ENCODE assay signal across 8 cellular contexts in genomic region chr10:122879339-122880273, GRCh38. TPM values are rescaled to one million over a fixed set of nuclear protein-coding genes. Genes with fewer than 3 reads are reported as not detected.
DNase-seq lines count a peak whose midpoint lies in the region; ATAC-seq and TF ChIP-seq lines count a peak whose summit lies in the region.

Gene FAM24B (minus strand): TSS chr10:122879581. CDS start chr10:122850515, 29,066 bp downstream.

- peaks cover 45% of the 10 kb centered on the region for H3K36me3 Mint-ChIP-seq in activated T-helper 2 cell treated with anti-CD3 and anti-CD28 coated beads, Interferon-gamma antibody, Interleukin-2, Interleukin-4, amounts not matched to agents 10 μg/mL and 5 μg/mL and 100 μg/mL, durations not matched to agents 14 hours and 24 hours and 36 hours (ENCODE audit: low read depth)

- H3K36me3 ChIP-seq in neuronal stem cell (replicated peaks in 1 of 2; ENCODE audit: control insufficient read depth in 2 of 2, insufficient read depth in 2 of 2, low read length in 2 of 2), result no peaks in the 10 kb centered on the region

- peaks cover 6% of the 10 kb centered on the region for H3K9me3 Mint-ChIP-seq in activated T-helper 2 cell treated with anti-CD3 and anti-CD28 coated beads, Interferon-gamma antibody, Interleukin-2, Interleukin-4, amounts not matched to agents 10 μg/mL and 5 μg/mL and 100 μg/mL, durations not matched to agents 14 hours and 24 hours and 36 hours

- H3K27ac Mint-ChIP-seq in activated T-helper 2 cell treated with anti-CD3 and anti-CD28 coated beads, Interferon-gamma antibody, Interleukin-2, Interleukin-4, amounts not matched to agents 10 μg/mL and 5 μg/mL and 100 μg/mL, durations not matched to agents 14 hours and 24 hours and 36 hours, result peak within 1 kb of the TSS; percentile 90

- H2BK5ac ChIP-seq in neuronal stem cell (ENCODE audit: low read length), result peak within 1 kb of the TSS; percentile 1

- peak within 1 kb of the TSS; percentile 77 for H3K23ac ChIP-seq in neuronal stem cell (ENCODE audit: low read depth, low read length, poor library complexity)

- H2BK15ac ChIP-seq in neuronal stem cell (ENCODE audit: low read length), result peak within 1 kb of the TSS; percentile 33

- H3K27me3 Mint-ChIP-seq in activated T-helper 2 cell treated with anti-CD3 and anti-CD28 coated beads, Interferon-gamma antibody, Interleukin-2, Interleukin-4, amounts not matched to agents 10 μg/mL and 5 μg/mL and 100 μg/mL, durations not matched to agents 14 hours and 24 hours and 36 hours (ENCODE audit: low read depth), result no peaks in the 10 kb centered on the region

- H2BK120ac ChIP-seq in neuronal stem cell (ENCODE audit: low read depth, low read length), result peak within 1 kb of the TSS; percentile 22

- H3K27ac ChIP-seq in neuronal stem cell (replicated peaks; ENCODE audit: low read length) (peak within 1 kb of the TSS; percentile 26), substantia nigra (ENCODE audit: low read depth, low read length, poor library complexity, severe bottlenecking) (peak within 1 kb of the TSS; percentile 50)

- no peak within 1 kb of the TSS for H3K4ac ChIP-seq in neuronal stem cell (ENCODE audit: low read length)

- peaks cover 12 to 14% of the 10 kb centered on the region in 2 donors for H3K4me1 ChIP-seq in neuronal stem cell (ENCODE audit: control insufficient read depth in 2 of 2, insufficient read depth in 1 of 2, low read depth in 1 of 2, low read length in 2 of 2)

- peak within 1 kb of the TSS; percentile 48 for H2AK5ac ChIP-seq in neuronal stem cell (ENCODE audit: low read depth, low read length)

- no peak for TF ChIP-seq RAD21 in Ishikawa (IDR thresholded peaks at IDR 0.05; ENCODE audit: low read depth)

- no CpG with 5 or more reads among the region's 95 CpGs for WGBS in neuronal stem cell (ENCODE audit: extremely low coverage in 2 of 2, insufficient read length in 2 of 2, insufficient replicate concordance in 1 of 2), 2 donors

- H4K91ac ChIP-seq in neuronal stem cell (ENCODE audit: low read depth, low read length, poor library complexity), result no peak within 1 kb of the TSS

- no peak within 1 kb of the TSS for H2AFZ ChIP-seq in neuronal stem cell (ENCODE audit: low read length)

- peaks cover 0 to 3% of the 10 kb centered on the region in 2 donors for H3K9me3 ChIP-seq in neuronal stem cell (replicated peaks in 1 of 2; ENCODE audit: control insufficient read depth in 2 of 2, insufficient read depth in 1 of 2, low read depth in 1 of 2, low read length in 2 of 2)

- no peak within 1 kb of the TSS for H3K4me2 ChIP-seq in neuronal stem cell (ENCODE audit: insufficient read depth, low read length, poor library complexity, severe bottlenecking)

- peak; percentile 83 for ATAC-seq in GM21528 (IDR thresholded peaks at IDR 0.05; ENCODE audit: low FRiP score, unreplicated experiment)

- peak within 1 kb of the TSS; percentile 84 for H3K18ac ChIP-seq in neuronal stem cell (ENCODE audit: low read length)

- no peak within 1 kb of the TSS for H3K9ac ChIP-seq in neuronal stem cell (ENCODE audit: low read depth, low read length, poor library complexity)

- intact Hi-C loops in activated T-helper 2 cell treated with anti-CD3 and anti-CD28 coated beads, Interferon-gamma antibody, Interleukin-2, Interleukin-4, amounts not matched to agents 10 μg/mL and 5 μg/mL and 100 μg/mL, durations not matched to agents 14 hours and 24 hours and 36 hours (cut with micrococcal nuclease), result loop anchor here (1.0 kb wide), 4 partner anchors 75 to 275 kb away; partner anchors contain the start of genes BUB3, C10orf88, IKZF5 and PSTK

- H3K14ac ChIP-seq in neuronal stem cell (ENCODE audit: low read length), result no peak within 1 kb of the TSS

- peaks cover 47% of the 10 kb centered on the region for H3K4me1 Mint-ChIP-seq in activated T-helper 2 cell treated with anti-CD3 and anti-CD28 coated beads, Interferon-gamma antibody, Interleukin-2, Interleukin-4, amounts not matched to agents 10 μg/mL and 5 μg/mL and 100 μg/mL, durations not matched to agents 14 hours and 24 hours and 36 hours (ENCODE audit: low read depth)

- H3K4me3 Mint-ChIP-seq in activated T-helper 2 cell treated with anti-CD3 and anti-CD28 coated beads, Interferon-gamma antibody, Interleukin-2, Interleukin-4, amounts not matched to agents 10 μg/mL and 5 μg/mL and 100 μg/mL, durations not matched to agents 14 hours and 24 hours and 36 hours (ENCODE audit: low read depth), result peak within 1 kb of the TSS; percentile 90

- TF ChIP-seq EP300 in Ishikawa (IDR thresholded peaks at IDR 0.05; ENCODE audit: borderline replicate concordance), result no peak

- H4K8ac ChIP-seq in neuronal stem cell (ENCODE audit: low read depth, low read length), result no peak within 1 kb of the TSS

- H3K4me3 ChIP-seq in neuronal stem cell (ENCODE audit: low read length in 2 of 2), result peak within 1 kb of the TSS in 1 of 2 donors; percentile 72

- DNase-seq in DMS114 treated with DMSO at 0.1 percent for 48 hours (lab: John Stamatoyannopoulos, UW; ENCODE audit: unreplicated experiment) (peak; percentile 97), RPMI7951 (ENCODE audit: low read depth) (peak; percentile 96), fibroblast of the conjunctiva (ENCODE audit: low read depth) (peak; percentile 98), neuronal stem cell (ENCODE audit: low spot score) (peak; percentile 68), substantia nigra (lab: John Stamatoyannopoulos, UW) (peak; percentile 37 to 94 (median 85))
- DNase-seq in activated T-helper 2 cell treated with anti-CD3 and anti-CD28 coated beads, Interferon-gamma antibody, Interleukin-2, Interleukin-4, amounts not matched to agents 10 μg/mL and 5 μg/mL and 100 μg/mL, durations not matched to agents 14 hours and 24 hours and 36 hours (ENCODE audit: low spot score), result peak; percentile 93

- peak within 1 kb of the TSS; percentile 80 for H2BK12ac ChIP-seq in neuronal stem cell (ENCODE audit: low read length)

- peaks cover 0 to 4% (median 0%) of the 10 kb centered on the region in 3 experiments for H3K27me3 ChIP-seq in neuronal stem cell (ENCODE audit: control insufficient read depth in 3 of 3, insufficient read depth in 3 of 3, low read depth in 1 of 3, low read length in 3 of 3)

- no peaks in the 10 kb centered on the region for H3K79me1 ChIP-seq in neuronal stem cell (ENCODE audit: low read depth, low read length)

TF ChIP-seq in Ishikawa, 13 proteins besides CTCF, POLR2A, EP300 and RAD21:
- no peak for TF ChIP-seq USF1 (IDR thresholded peaks at IDR 0.05)
- no peak for TF ChIP-seq NFIC (IDR thresholded peaks at IDR 0.05)
- TF ChIP-seq TEAD4 (IDR thresholded peaks at IDR 0.05), result no peak
- no peak for TF ChIP-seq EGR1 (IDR thresholded peaks at IDR 0.05)
- TF ChIP-seq FOXM1 (IDR thresholded peaks at IDR 0.05; ENCODE audit: borderline replicate concordance, low read depth), result no peak; the same call in 1 of the 2 replicates
- TF ChIP-seq YY1 (IDR thresholded peaks at IDR 0.05; ENCODE audit: low read depth), result no peak
- TF ChIP-seq MAX (IDR thresholded peaks at IDR 0.05), result peak; percentile 98
- peak; percentile 38; the same call in 1 of the 2 replicates for TF ChIP-seq TAF1 (IDR thresholded peaks at IDR 0.05; ENCODE audit: low read depth)
- peak; percentile 41; the same call in 1 of the 2 replicates for TF ChIP-seq TCF12 (IDR thresholded peaks at IDR 0.05; ENCODE audit: low read depth)
- no peak for TF ChIP-seq ZBTB7A (IDR thresholded peaks at IDR 0.05; ENCODE audit: low read depth)
- TF ChIP-seq REST (IDR thresholded peaks at IDR 0.05; ENCODE audit: low read depth), result no peak
- TF ChIP-seq CEBPB (IDR thresholded peaks at IDR 0.05), result no peak
- TF ChIP-seq CREB1 (IDR thresholded peaks at IDR 0.05; ENCODE audit: low read depth), result no peak

RNA-seq across cellular contexts. Expression of gene FAM24B, which starts in this region (rescaled TPM):
- total RNA-seq in RPMI7951 (2014; rRNA removed; shearing (Covaris generic)), result 3.4 and 5.9 TPM in 2 replicates
- total RNA-seq in activated T-helper 2 cell treated with anti-CD3 and anti-CD28 coated beads, Interferon-gamma antibody, Interleukin-2, Interleukin-4, amounts not matched to agents 10 μg/mL and 5 μg/mL and 100 μg/mL, durations not matched to agents 14 hours and 24 hours and 36 hours, result 15.6 and 16.0 TPM in 2 replicates
- polyA plus RNA-seq in neuronal stem cell (2013, experiment 1 of 2), result 1.5 TPM
- polyA plus RNA-seq in neuronal stem cell (2013, experiment 2 of 2), result 1.2 TPM
